Comparison of ENCODE assay signal across 34 cellular contexts in the genomic region with DNA sequence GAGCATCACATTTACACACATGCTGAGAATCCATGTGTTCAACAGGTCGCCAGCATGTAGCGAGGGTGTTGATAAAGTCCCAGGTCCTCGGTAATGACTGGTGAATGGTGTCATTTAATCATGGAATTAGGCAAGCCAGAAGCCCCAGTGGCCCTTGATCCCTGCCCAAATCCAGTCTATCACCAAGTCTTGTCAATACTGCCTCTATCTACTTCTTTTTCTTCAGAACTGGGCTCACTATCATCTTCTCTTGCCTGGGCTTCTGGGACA.
"Had no signal": no experiment of that assay in that cellular context is flagged by ENCODE, and none has a peak within 500 bp of the region (broad histone marks: within the 10 kb centered on the region; RNA-seq: fewer than 3 reads in every experiment).

No MANE protein-coding gene starts in this region.

- H3K4me3 ChIP-seq: adrenal gland, MG63 had no signal

- H3K27me3 Mint-ChIP-seq: activated CD4-positive, alpha-beta T cell treated with anti-CD3 and anti-CD28 coated beads for 36 hours; T-cell; T-helper 17 cell had no signal

- H3K36me3 Mint-ChIP-seq: activated naive CD4-positive, alpha-beta T cell treated with anti-CD3 and anti-CD28 coated beads, Interleukin-2, amount 50 U/mL, for 72 hours; T-cell; WTC11 had no signal

- ATAC-seq: activated CD4-positive, alpha-beta T cell treated with anti-CD3 and anti-CD28 coated beads for 36 hours; activated CD4-positive, CD25-positive, alpha-beta regulatory T cell treated with anti-CD3 and anti-CD28 coated beads, Interleukin-2, amount 50 U/mL, for 24 hours; activated CD8-positive, alpha-beta T cell treated with anti-CD3 and anti-CD28 coated beads, Interleukin-2, amount 10 ng/mL, durations not matched to agents 7 days and 5 days; activated naive CD4-positive, alpha-beta T cell treated with anti-CD3 and anti-CD28 coated beads, Interleukin-2, amount 50 U/mL, for 72 hours; activated T-cell treated with anti-CD3 and anti-CD28 coated beads, Interleukin-2, amount 50 U/mL, for 4 hours; PC-3; Right ventricle myocardium inferior; T-cell; T-helper 17 cell; WTC11 had no signal

- H3K4me3 Mint-ChIP-seq: activated CD4-positive, alpha-beta T cell treated with anti-CD3 and anti-CD28 coated beads for 36 hours; activated CD4-positive, alpha-beta T cell treated with anti-CD3 and anti-CD28 coated beads, Interleukin-2, amount 10 ng/mL, durations not matched to agents 7 days and 5 days; activated CD8-positive, alpha-beta T cell treated with anti-CD3 and anti-CD28 coated beads, Interleukin-2, amount 10 ng/mL, durations not matched to agents 7 days and 5 days; activated naive CD4-positive, alpha-beta T cell treated with anti-CD3 and anti-CD28 coated beads for 36 hours; activated T-cell treated with anti-CD3 and anti-CD28 coated beads, Interleukin-2, amount 50 U/mL, for 4 hours; activated T-helper 1 cell treated with anti-CD3 and anti-CD28 coated beads, Interleukin-12 subunit alpha, Interleukin-12 subunit beta, Interleukin-2, Interleukin-4 antibody, amounts not matched to agents 30 ng/mL and 10 ng/mL and 1 ng/mL, durations not matched to agents 14 hours and 24 hours and 36 hours; T-cell; T-helper 17 cell; WTC11 had no signal

- H3K27ac ChIP-seq: adrenal gland, brain microvascular endothelial cell, RWPE1 had no signal

- H3K27ac Mint-ChIP-seq: activated CD4-positive, alpha-beta T cell treated with anti-CD3 and anti-CD28 coated beads for 36 hours; activated CD4-positive, alpha-beta T cell treated with anti-CD3 and anti-CD28 coated beads, Interleukin-2, amount 10 ng/mL, durations not matched to agents 7 days and 5 days; activated CD8-positive, alpha-beta T cell treated with anti-CD3 and anti-CD28 coated beads, Interleukin-2, amount 10 ng/mL, durations not matched to agents 7 days and 5 days; activated naive CD4-positive, alpha-beta T cell treated with anti-CD3 and anti-CD28 coated beads for 36 hours; activated naive CD4-positive, alpha-beta T cell treated with anti-CD3 and anti-CD28 coated beads, Interleukin-2, amount 50 U/mL, for 72 hours; activated T-helper 1 cell treated with anti-CD3 and anti-CD28 coated beads, Interleukin-12 subunit alpha, Interleukin-12 subunit beta, Interleukin-2, Interleukin-4 antibody, amounts not matched to agents 30 ng/mL and 10 ng/mL and 1 ng/mL, durations not matched to agents 14 hours and 24 hours and 36 hours; T-cell; T-helper 17 cell; WTC11 had no signal

- H3K27me3 ChIP-seq: adrenal gland, brain microvascular endothelial cell, MG63 had no signal

- H3K9me3 Mint-ChIP-seq: activated CD4-positive, alpha-beta T cell treated with anti-CD3 and anti-CD28 coated beads, Interleukin-2, amount 10 ng/mL, durations not matched to agents 7 days and 5 days; activated naive CD4-positive, alpha-beta T cell treated with anti-CD3 and anti-CD28 coated beads for 36 hours; activated naive CD4-positive, alpha-beta T cell treated with anti-CD3 and anti-CD28 coated beads, Interleukin-2, amount 50 U/mL, for 72 hours; activated T-cell treated with anti-CD3 and anti-CD28 coated beads, Interleukin-2, amount 50 U/mL, for 4 hours; activated T-helper 1 cell treated with anti-CD3 and anti-CD28 coated beads, Interleukin-12 subunit alpha, Interleukin-12 subunit beta, Interleukin-2, Interleukin-4 antibody, amounts not matched to agents 30 ng/mL and 10 ng/mL and 1 ng/mL, durations not matched to agents 14 hours and 24 hours and 36 hours; T-cell; WTC11 had no signal

- H3K9me3 ChIP-seq: adrenal gland, MG63 had no signal

- DNase-seq: activated CD4-positive, alpha-beta T cell treated with anti-CD3 and anti-CD28 coated beads for 36 hours; activated CD4-positive, alpha-beta T cell treated with anti-CD3 and anti-CD28 coated beads, Interleukin-2, amount 10 ng/mL, durations not matched to agents 7 days and 5 days; activated CD4-positive, alpha-beta T cell treated with anti-CD3 and anti-CD28 coated beads, Interleukin-2, amount 50 U/mL, for 48 hours; activated CD8-positive, alpha-beta T cell treated with anti-CD3 and anti-CD28 coated beads, Interleukin-2, amount 10 ng/mL, durations not matched to agents 7 days and 5 days; activated gamma-delta T cell treated with Interleukin-2 at 50 U/mL for 16 hours; activated naive CD4-positive, alpha-beta T cell treated with anti-CD3 and anti-CD28 coated beads for 36 hours; activated T-cell treated with anti-CD3 and anti-CD28 coated beads for 4 hours; activated T-cell treated with anti-CD3 and anti-CD28 coated beads, Interleukin-2, amount 50 U/mL, for 4 hours; adrenal gland; central memory CD4-positive, alpha-beta T cell; Karpas-422; MV-4-11; NCI-H1092; NCI-H146; NCI-H187; NCI-H2029 treated with DMSO at 0.1 percent for 48 hours; NCI-H2107; NCI-H2171; NCI-H510A; NCI-H526; NCI-H748 treated with DMSO at 0.1 percent for 48 hours; NK-92 treated with Interleukin-12 subunit alpha and Interleukin-12 subunit beta, amount 100 ng/mL, for 24 hours; PC-3; SIG-M5; T-cell; T-helper 17 cell had no signal

- H3K36me3 ChIP-seq: adrenal gland, brain microvascular endothelial cell, MG63 had no signal
